8 cellular contexts compared by ENCODE assay signal in the genomic region with DNA sequence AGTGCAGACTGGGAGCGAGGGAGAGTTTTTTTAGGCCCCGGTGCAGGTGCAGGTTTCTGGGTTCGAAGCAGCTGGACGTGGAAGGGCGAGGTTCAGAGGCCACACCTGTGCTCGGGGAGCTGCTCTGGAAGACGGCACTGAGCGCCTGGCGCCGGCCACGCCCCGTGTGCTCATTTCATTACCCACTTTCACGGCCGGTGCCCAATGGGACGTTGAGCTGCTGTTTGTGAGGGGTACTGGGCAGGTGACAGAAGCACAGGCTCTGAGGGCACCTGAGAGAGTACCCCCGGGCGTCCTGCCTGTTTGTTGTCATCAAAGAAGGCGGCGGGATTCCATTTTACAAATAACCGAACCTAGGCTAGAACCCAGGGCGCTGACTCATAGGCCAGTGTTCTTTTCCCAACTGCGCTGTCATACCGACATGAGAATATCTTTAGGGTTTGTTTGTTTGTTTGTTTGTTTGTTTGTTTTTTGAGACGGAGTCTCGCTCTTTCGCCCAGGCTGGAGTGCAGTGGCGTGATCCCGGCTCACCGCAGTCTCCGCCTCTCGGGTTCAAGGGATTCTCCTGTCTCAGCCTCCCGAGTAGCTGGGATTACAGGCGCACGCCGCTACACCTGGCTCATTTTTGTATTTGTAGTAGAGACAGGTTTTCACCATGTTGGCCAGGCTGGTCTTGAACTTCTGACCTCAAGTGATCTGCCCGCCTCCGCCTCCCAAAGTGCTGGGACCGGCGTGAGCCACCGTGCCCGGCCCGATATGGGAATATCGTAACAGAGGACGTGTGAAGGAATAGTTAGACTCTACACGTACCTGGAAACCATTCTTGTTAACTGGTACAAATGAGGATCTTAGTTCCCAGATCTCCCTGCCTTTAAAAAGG. TPM values are rescaled to one million over a fixed set of nuclear protein-coding genes. Genes with fewer than 3 reads are reported as not detected.
DNase-seq lines count a peak whose midpoint lies in the region; TF ChIP-seq lines count a peak whose summit lies in the region.

No MANE protein-coding gene starts in this region.

- no peaks in the 10 kb centered on the region for H3K79me2 ChIP-seq in mesendoderm (ENCODE audit: control insufficient read depth, insufficient read depth, low read length)

- no peak overlapping the region for H4K8ac ChIP-seq in mesendoderm (ENCODE audit: low read depth, low read length)

- no peak overlapping the region for H2BK5ac ChIP-seq in mesendoderm (ENCODE audit: low read length)

- H3K27ac ChIP-seq in mesendoderm (ENCODE audit: low read depth, low read length), result no peak overlapping the region
- H3K27ac ChIP-seq in stomach, result peak overlapping the region in 4 of 5 donors; percentile 73 to 89 (median 82)

- no peak overlapping the region for H2BK15ac ChIP-seq in mesendoderm (replicated peaks; ENCODE audit: low read depth)

- no peak for TF ChIP-seq EP300 in stomach (IDR thresholded peaks at IDR 0.05)

- DNase-seq in AG10803 (ENCODE audit: low read depth) (no peak), GM19238 (ENCODE audit: insufficient read length, low spot score) (peak; percentile 53), HT-29 (ENCODE audit: low spot score) (peak; percentile 49), T-helper 2 cell (peak in 3 of 5 experiments; percentile 15 to 58 (median 26)), choroid plexus epithelial cell (ENCODE audit: low read depth) (no peak), mesendoderm (peak; percentile 26), stomach (peak; percentile 49), AG08396 (ENCODE audit: low spot score) (no peak)

- peak overlapping the region; percentile 8 for H3K56ac ChIP-seq in mesendoderm (ENCODE audit: low read length)

- H3K36me3 ChIP-seq in mesendoderm (ENCODE audit: control insufficient read depth, insufficient read depth, low read length) (no peaks in the 10 kb centered on the region), stomach (no peaks in the 10 kb centered on the region)

- intact Hi-C loops in stomach (cut with DNase I; ENCODE audit: low total_unique reads), result no loop called here

- H3K4me1 ChIP-seq in mesendoderm (ENCODE audit: control insufficient read depth, low read depth, low read length), result no peaks in the 10 kb centered on the region
- peaks cover 10 to 27% (median 23%) of the 10 kb centered on the region in 4 donors for H3K4me1 ChIP-seq in stomach

- no peaks in the 10 kb centered on the region for H3K9me3 ChIP-seq in stomach

- TF ChIP-seq POLR2A in stomach (IDR thresholded peaks at IDR 0.05), result no peak

- peak overlapping the region; percentile 42 for H3K18ac ChIP-seq in mesendoderm (ENCODE audit: low read length)

- H3K23ac ChIP-seq in mesendoderm (ENCODE audit: low read length), result no peak overlapping the region

- H3K27me3 ChIP-seq in mesendoderm (ENCODE audit: insufficient read depth, low read length, poor library complexity) (no peaks in the 10 kb centered on the region), stomach (no peaks in the 10 kb centered on the region)

- H2AK5ac ChIP-seq in mesendoderm (ENCODE audit: low read length), result no peak overlapping the region

- peak overlapping the region; percentile 92 for H3K4me3 ChIP-seq in AG10803 (ENCODE audit: low read length)
- peak overlapping the region; percentile 90 for H3K4me3 ChIP-seq in choroid plexus epithelial cell (ENCODE audit: low read depth, low read length)
- peak overlapping the region; percentile 23 for H3K4me3 ChIP-seq in mesendoderm (ENCODE audit: low read length)
- peak overlapping the region; percentile 87 to 90 (median 88) for H3K4me3 ChIP-seq in stomach

- peak overlapping the region; percentile 88 for H3K9ac ChIP-seq in mesendoderm (ENCODE audit: low read length)

- no peak overlapping the region for H2BK120ac ChIP-seq in mesendoderm (ENCODE audit: low read depth, low read length)

- no peaks in the 10 kb centered on the region for H3K79me1 ChIP-seq in mesendoderm (ENCODE audit: low read length)

- H3K4ac ChIP-seq in mesendoderm (ENCODE audit: low read depth, low read length), result no peak overlapping the region

- WGBS in mesendoderm (ENCODE audit: extremely low coverage, insufficient coverage, low lambda C conversion rate), result no CpG with 5 or more reads among the region's 45 CpGs
- WGBS in stomach, 5 donors, result 47 to 62% (median 52%) methylated on average over 38 to 45 of the region's 45 CpGs

- TF ChIP-seq CTCF in AG10803 (conservative IDR thresholded peaks at IDR 0.05; ENCODE audit: low read length), result no peak
- no peak for TF ChIP-seq CTCF in choroid plexus epithelial cell (conservative IDR thresholded peaks at IDR 0.05; ENCODE audit: low read depth, low read length)
- TF ChIP-seq CTCF in stomach (IDR thresholded peaks at IDR 0.05), result no peak

- peak overlapping the region; percentile 97 for H3K4me2 ChIP-seq in mesendoderm (ENCODE audit: low read length)

- H4K5ac ChIP-seq in mesendoderm (ENCODE audit: low read length), result no peak overlapping the region

RNA-seq across cellular contexts. Expression of gene SPTBN2, which starts 16.6 kb away (rescaled TPM):
- total RNA-seq in HT-29 (2014; rRNA removed; shearing (Covaris generic)), result 28.4 and 30.9 TPM in 2 replicates
- 14.9 TPM for polyA plus RNA-seq in mesendoderm (2013, experiment 1 of 2)
- 15.9 TPM for polyA plus RNA-seq in mesendoderm (2013, experiment 2 of 2)
- total RNA-seq in stomach, result 100 to 1,000 TPM in 1 of 5 donors, 10 to 100 TPM in 2, 1 to 10 TPM in 2; 7.5 to 134 (median 17.5) TPM
- polyA plus RNA-seq in stomach, result 10 to 100 TPM in 1 of 3 donors, 1 to 10 TPM in 2; 2.4 to 12.9 (median 6.2) TPM

Comparison
In these comparisons a context has a peak if more than half of its experiments do, and no peak if none do; other contexts are left out.
1. DNase-seq: peak in GM19238 (single experiment), HT-29 (single experiment), T-helper 2 cell (3 of 5), mesendoderm (single experiment) and stomach (single experiment); none in AG10803 (single experiment), choroid plexus epithelial cell (single experiment) and AG08396 (single experiment).
2. H3K4me3 ChIP-seq: peak in every context shown above with its lines; median percentile 92 in AG10803; 90 in choroid plexus epithelial cell; 88 in stomach; 23 in mesendoderm.